ENCODE assay signal across 8 cellular contexts in genomic region chr15:31974855-31975421, GRCh38. TPM values are rescaled to one million over a fixed set of nuclear protein-coding genes. Genes with fewer than 3 reads are reported as not detected.
DNase-seq lines count a peak whose midpoint lies in the region; ATAC-seq, FAIRE-seq and TF ChIP-seq lines count a peak whose summit lies in the region.

No MANE protein-coding gene starts in this region.

- no peak for TF ChIP-seq POLR2A in GM12892 (IDR thresholded peaks at IDR 0.05; ENCODE audit: low read depth, low read length)

- no peaks in the 10 kb centered on the region for H3K9me3 ChIP-seq in BLaER1

- no peaks in the 10 kb centered on the region for H3K36me3 Mint-ChIP-seq in activated naive CD8-positive, alpha-beta T cell treated with anti-CD3 and anti-CD28 coated beads, Interleukin-2, amount 10 ng/mL, durations not matched to agents 7 days and 5 days

- H3K9ac ChIP-seq in BLaER1: no peak overlapping the region

- peak; percentile 25 for DNase-seq in GM12892 (ENCODE audit: insufficient read length)
- peak; percentile 60 for DNase-seq in NCI-H526 treated with DMSO at 0.1 percent for 48 hours (lab: John Stamatoyannopoulos, UW)
- DNase-seq in activated naive CD8-positive, alpha-beta T cell treated with anti-CD3 and anti-CD28 coated beads, Interleukin-2, amount 10 ng/mL, durations not matched to agents 7 days and 5 days: no peak
- peak; percentile 20 for DNase-seq in iPS DF 19.7 (ENCODE audit: low read depth, low spot score)
- DNase-seq in stimulated activated CD4-positive, alpha-beta T cell treated with anti-CD3 and anti-CD28 coated beads, TNF-alpha, amount 100 ng/mL, for 24 hours (ENCODE audit: low read depth in 3 of 3): peak in 2 of 3 experiments; percentile 6 to 15
- no peak for DNase-seq in NCI-H2029 (lab: John Stamatoyannopoulos, UW)

- peaks cover 16% of the 10 kb centered on the region for H3K4me1 ChIP-seq in BLaER1

- H3K9me3 Mint-ChIP-seq in activated naive CD8-positive, alpha-beta T cell treated with anti-CD3 and anti-CD28 coated beads, Interleukin-2, amount 10 ng/mL, durations not matched to agents 7 days and 5 days: no peaks in the 10 kb centered on the region

- ATAC-seq in activated naive CD8-positive, alpha-beta T cell treated with anti-CD3 and anti-CD28 coated beads, Interleukin-2, amount 10 ng/mL, durations not matched to agents 7 days and 5 days (ENCODE audit: low read depth): peak; percentile 10
- ATAC-seq in GM18520 (IDR thresholded peaks at IDR 0.05; ENCODE audit: unreplicated experiment): no peak

- POLR2A ChIA-PET in activated naive CD8-positive, alpha-beta T cell treated with anti-CD3 and anti-CD28 coated beads, Interleukin-2, amount 10 ng/mL, durations not matched to agents 7 days and 5 days (lab: Charles Lee): no interaction called here

- H3K4me3 Mint-ChIP-seq in activated naive CD8-positive, alpha-beta T cell treated with anti-CD3 and anti-CD28 coated beads, Interleukin-2, amount 10 ng/mL, durations not matched to agents 7 days and 5 days: peak overlapping the region; percentile 14

- peaks cover 20% of the 10 kb centered on the region for H3K27me3 Mint-ChIP-seq in activated naive CD8-positive, alpha-beta T cell treated with anti-CD3 and anti-CD28 coated beads, Interleukin-2, amount 10 ng/mL, durations not matched to agents 7 days and 5 days

- H3K27me3 ChIP-seq in BLaER1: no peaks in the 10 kb centered on the region

- H4K20me1 ChIP-seq in BLaER1: no peaks in the 10 kb centered on the region

- peaks cover 5% of the 10 kb centered on the region for H3K4me1 Mint-ChIP-seq in activated naive CD8-positive, alpha-beta T cell treated with anti-CD3 and anti-CD28 coated beads, Interleukin-2, amount 10 ng/mL, durations not matched to agents 7 days and 5 days

- no peak overlapping the region; the same call in 1 of the 2 replicates for H3K4me3 ChIP-seq in BLaER1

- H3K27ac Mint-ChIP-seq in activated naive CD8-positive, alpha-beta T cell treated with anti-CD3 and anti-CD28 coated beads, Interleukin-2, amount 10 ng/mL, durations not matched to agents 7 days and 5 days: no peak overlapping the region

- no peaks in the 10 kb centered on the region for H3K36me3 ChIP-seq in BLaER1

- H3K27ac ChIP-seq in BLaER1: no peak overlapping the region

- FAIRE-seq in GM12892 (lab: Jason Lieb, UNC): peak; percentile 62

- H3K4me2 ChIP-seq in BLaER1: peak overlapping the region; percentile 72

RNA-seq across cellular contexts. Expression of gene CHRNA7, which starts 55.4 kb away (rescaled TPM):
- polyA plus RNA-seq in GM12892 (2012; ENCODE audit: missing spikeins): not detected
- under 1 TPM; 0.43 to 0.44 TPM for total RNA-seq in activated naive CD8-positive, alpha-beta T cell treated with anti-CD3 and anti-CD28 coated beads, Interleukin-2, amount 10 ng/mL, durations not matched to agents 7 days and 5 days

Comparison
In these comparisons a context has a peak if more than half of its experiments do, and no peak if none do; other contexts are left out.
1. DNase-seq: peak in GM12892 (single experiment), NCI-H526 treated with DMSO at 0.1 percent for 48 hours (single experiment), iPS DF 19.7 (single experiment) and stimulated activated CD4-positive, alpha-beta T cell treated with anti-CD3 and anti-CD28 coated beads, TNF-alpha, amount 100 ng/mL, for 24 hours (2 of 3); none in activated naive CD8-positive, alpha-beta T cell treated with anti-CD3 and anti-CD28 coated beads, Interleukin-2, amount 10 ng/mL, durations not matched to agents 7 days and 5 days (single experiment) and NCI-H2029 (single experiment).